Comparison of ENCODE assay signal across 1 cellular context in the genomic region with DNA sequence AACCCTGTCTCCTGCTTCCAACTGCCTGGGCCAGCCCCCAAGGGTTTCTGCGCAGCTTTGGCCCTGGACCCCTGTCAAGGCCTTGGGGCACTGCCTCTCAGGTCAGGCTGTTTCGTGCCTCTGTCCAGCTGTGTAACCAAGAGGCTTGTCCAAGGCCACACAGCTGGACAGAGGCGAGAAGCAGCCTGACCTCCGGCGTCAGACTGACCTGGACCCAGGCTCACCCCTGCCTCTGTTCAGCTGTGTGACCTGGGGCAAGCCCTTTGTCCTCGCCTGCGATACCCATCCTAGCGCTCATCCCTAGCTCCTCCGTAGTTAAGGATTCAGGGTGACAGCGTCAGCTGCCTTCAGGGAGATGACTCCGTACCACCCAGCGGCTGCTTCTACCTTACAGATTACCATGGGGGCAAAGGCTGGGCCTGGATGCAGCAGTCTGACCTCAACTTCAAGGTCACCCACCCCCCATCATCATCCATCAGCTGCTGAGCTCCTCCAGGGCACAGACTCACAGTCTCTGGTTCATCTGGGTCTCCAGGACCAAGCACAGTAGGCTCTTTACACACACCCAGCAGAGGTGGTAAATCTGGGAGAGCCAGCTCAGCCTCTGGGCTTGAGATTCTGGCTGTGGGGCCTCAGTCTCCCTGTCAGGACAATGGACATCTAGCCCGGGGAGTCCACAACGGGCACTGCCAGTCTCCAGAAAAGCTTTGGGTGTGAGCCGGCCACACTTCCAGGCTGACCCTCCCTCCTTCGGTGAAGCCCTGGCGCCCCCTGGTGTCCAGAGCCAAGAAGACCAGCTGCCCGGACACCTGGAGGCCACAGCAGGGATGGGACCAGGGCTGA.
A peak's percentile ranks its signal among the peaks of the same experiment; 100 is the strongest.
TF ChIP-seq lines count a peak whose summit lies in the region.

No MANE protein-coding gene starts in this region.

TF ChIP-seq in HepG2, 621 proteins besides CTCF, POLR2A, EP300 and RAD21 (continues in another document):
- 0 out of 2 replicates have a peak, but pooled peaks have one; percentile 34 for TF ChIP-seq CHD4 (IDR thresholded peaks at IDR 0.05; ENCODE audit: borderline replicate concordance, low read length)
- TF ChIP-seq NR2F6 (IDR thresholded peaks at IDR 0.05), result no peak
- peak; percentile 46; the same call in 1 of the 2 replicates for TF ChIP-seq NR2F6 (CRISPR knock-in tag; IDR thresholded peaks at IDR 0.05)
- TF ChIP-seq MIER2 (CRISPR knock-in tag; IDR thresholded peaks at IDR 0.05), result 0 out of 2 replicates have a peak, but pooled peaks have one; percentile 52
- no peak for TF ChIP-seq MEF2D (CRISPR knock-in tag; IDR thresholded peaks at IDR 0.05)
- TF ChIP-seq ZNF430 (CRISPR knock-in tag; IDR thresholded peaks at IDR 0.05), result 0 out of 2 replicates have a peak, but pooled peaks have one; percentile 27
- TF ChIP-seq SOX13 (IDR thresholded peaks at IDR 0.05), result no peak
- TF ChIP-seq SOX13 (CRISPR knock-in tag; conservative IDR thresholded peaks at IDR 0.05 in 1 of 2, IDR thresholded peaks at IDR 0.05 in 1 of 2), result peak in 1 of 2 experiments; percentile 16; a peak in 1 of 4 replicates
- TF ChIP-seq, protein P1, sequence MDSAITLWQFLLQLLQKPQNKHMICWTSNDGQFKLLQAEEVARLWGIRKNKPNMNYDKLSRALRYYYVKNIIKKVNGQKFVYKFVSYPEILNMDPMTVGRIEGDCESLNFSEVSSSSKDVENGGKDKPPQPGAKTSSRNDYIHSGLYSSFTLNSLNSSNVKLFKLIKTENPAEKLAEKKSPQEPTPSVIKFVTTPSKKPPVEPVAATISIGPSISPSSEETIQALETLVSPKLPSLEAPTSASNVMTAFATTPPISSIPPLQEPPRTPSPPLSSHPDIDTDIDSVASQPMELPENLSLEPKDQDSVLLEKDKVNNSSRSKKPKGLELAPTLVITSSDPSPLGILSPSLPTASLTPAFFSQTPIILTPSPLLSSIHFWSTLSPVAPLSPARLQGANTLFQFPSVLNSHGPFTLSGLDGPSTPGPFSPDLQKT (CRISPR knock-in tag; IDR thresholded peaks at IDR 0.05; ENCODE audit: borderline replicate concordance), result no peak
- 0 out of 2 replicates have a peak, but pooled peaks have one; percentile 28 for TF ChIP-seq ZBTB38 (CRISPR knock-in tag; IDR thresholded peaks at IDR 0.05)
- TF ChIP-seq HCFC1 (IDR thresholded peaks at IDR 0.05; ENCODE audit: low read depth, low read length), result no peak
- 0 out of 2 replicates have a peak, but pooled peaks have one; percentile 45 for TF ChIP-seq HOXA5 (CRISPR knock-in tag; IDR thresholded peaks at IDR 0.05)
- TF ChIP-seq SALL1 (CRISPR knock-in tag; IDR thresholded peaks at IDR 0.05), result peak; percentile 21; the same call in 1 of the 2 replicates
- no peak for TF ChIP-seq MED8 (CRISPR knock-in tag; IDR thresholded peaks at IDR 0.05; ENCODE audit: insufficient replicate concordance)
- peak; percentile 57; the same call in 1 of the 2 replicates for TF ChIP-seq ZNF331 (CRISPR knock-in tag; IDR thresholded peaks at IDR 0.05)
- TF ChIP-seq SSRP1 (CRISPR knock-in tag; IDR thresholded peaks at IDR 0.05), result no peak
- TF ChIP-seq, protein P2, sequence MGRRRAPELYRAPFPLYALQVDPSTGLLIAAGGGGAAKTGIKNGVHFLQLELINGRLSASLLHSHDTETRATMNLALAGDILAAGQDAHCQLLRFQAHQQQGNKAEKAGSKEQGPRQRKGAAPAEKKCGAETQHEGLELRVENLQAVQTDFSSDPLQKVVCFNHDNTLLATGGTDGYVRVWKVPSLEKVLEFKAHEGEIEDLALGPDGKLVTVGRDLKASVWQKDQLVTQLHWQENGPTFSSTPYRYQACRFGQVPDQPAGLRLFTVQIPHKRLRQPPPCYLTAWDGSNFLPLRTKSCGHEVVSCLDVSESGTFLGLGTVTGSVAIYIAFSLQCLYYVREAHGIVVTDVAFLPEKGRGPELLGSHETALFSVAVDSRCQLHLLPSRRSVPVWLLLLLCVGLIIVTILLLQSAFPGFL (CRISPR knock-in tag; IDR thresholded peaks at IDR 0.05), result no peak
- peak; percentile 76 for TF ChIP-seq XRCC5 (optimal IDR thresholded peaks at IDR 0.05; ENCODE audit: low read length)
- 0 out of 2 replicates have a peak, but pooled peaks have one; percentile 46 for TF ChIP-seq ZBTB7B (CRISPR knock-in tag; IDR thresholded peaks at IDR 0.05)
- TF ChIP-seq ISL2 (CRISPR knock-in tag; IDR thresholded peaks at IDR 0.05), result no peak
- no peak for TF ChIP-seq KLF15 (CRISPR knock-in tag; IDR thresholded peaks at IDR 0.05; ENCODE audit: borderline replicate concordance)
- TF ChIP-seq, protein P3, sequence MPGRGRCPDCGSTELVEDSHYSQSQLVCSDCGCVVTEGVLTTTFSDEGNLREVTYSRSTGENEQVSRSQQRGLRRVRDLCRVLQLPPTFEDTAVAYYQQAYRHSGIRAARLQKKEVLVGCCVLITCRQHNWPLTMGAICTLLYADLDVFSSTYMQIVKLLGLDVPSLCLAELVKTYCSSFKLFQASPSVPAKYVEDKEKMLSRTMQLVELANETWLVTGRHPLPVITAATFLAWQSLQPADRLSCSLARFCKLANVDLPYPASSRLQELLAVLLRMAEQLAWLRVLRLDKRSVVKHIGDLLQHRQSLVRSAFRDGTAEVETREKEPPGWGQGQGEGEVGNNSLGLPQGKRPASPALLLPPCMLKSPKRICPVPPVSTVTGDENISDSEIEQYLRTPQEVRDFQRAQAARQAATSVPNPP (CRISPR knock-in tag; IDR thresholded peaks at IDR 0.05), result no peak
- peak; percentile 53 for TF ChIP-seq HNF4A (CRISPR knock-in tag; IDR thresholded peaks at IDR 0.05)
- TF ChIP-seq IRF2 (CRISPR knock-in tag; IDR thresholded peaks at IDR 0.05), result 0 out of 2 replicates have a peak, but pooled peaks have one; percentile 40
- TF ChIP-seq, protein P4, sequence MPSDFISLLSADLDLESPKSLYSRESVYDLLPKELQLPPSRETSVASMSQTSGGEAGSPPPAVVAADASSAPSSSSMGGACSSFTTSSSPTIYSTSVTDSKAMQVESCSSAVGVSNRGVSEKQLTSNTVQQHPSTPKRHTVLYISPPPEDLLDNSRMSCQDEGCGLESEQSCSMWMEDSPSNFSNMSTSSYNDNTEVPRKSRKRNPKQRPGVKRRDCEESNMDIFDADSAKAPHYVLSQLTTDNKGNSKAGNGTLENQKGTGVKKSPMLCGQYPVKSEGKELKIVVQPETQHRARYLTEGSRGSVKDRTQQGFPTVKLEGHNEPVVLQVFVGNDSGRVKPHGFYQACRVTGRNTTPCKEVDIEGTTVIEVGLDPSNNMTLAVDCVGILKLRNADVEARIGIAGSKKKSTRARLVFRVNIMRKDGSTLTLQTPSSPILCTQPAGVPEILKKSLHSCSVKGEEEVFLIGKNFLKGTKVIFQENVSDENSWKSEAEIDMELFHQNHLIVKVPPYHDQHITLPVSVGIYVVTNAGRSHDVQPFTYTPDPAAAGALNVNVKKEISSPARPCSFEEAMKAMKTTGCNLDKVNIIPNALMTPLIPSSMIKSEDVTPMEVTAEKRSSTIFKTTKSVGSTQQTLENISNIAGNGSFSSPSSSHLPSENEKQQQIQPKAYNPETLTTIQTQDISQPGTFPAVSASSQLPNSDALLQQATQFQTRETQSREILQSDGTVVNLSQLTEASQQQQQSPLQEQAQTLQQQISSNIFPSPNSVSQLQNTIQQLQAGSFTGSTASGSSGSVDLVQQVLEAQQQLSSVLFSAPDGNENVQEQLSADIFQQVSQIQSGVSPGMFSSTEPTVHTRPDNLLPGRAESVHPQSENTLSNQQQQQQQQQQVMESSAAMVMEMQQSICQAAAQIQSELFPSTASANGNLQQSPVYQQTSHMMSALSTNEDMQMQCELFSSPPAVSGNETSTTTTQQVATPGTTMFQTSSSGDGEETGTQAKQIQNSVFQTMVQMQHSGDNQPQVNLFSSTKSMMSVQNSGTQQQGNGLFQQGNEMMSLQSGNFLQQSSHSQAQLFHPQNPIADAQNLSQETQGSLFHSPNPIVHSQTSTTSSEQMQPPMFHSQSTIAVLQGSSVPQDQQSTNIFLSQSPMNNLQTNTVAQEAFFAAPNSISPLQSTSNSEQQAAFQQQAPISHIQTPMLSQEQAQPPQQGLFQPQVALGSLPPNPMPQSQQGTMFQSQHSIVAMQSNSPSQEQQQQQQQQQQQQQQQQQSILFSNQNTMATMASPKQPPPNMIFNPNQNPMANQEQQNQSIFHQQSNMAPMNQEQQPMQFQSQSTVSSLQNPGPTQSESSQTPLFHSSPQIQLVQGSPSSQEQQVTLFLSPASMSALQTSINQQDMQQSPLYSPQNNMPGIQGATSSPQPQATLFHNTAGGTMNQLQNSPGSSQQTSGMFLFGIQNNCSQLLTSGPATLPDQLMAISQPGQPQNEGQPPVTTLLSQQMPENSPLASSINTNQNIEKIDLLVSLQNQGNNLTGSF (CRISPR knock-in tag; IDR thresholded peaks at IDR 0.05), result no peak
- TF ChIP-seq, protein P5, sequence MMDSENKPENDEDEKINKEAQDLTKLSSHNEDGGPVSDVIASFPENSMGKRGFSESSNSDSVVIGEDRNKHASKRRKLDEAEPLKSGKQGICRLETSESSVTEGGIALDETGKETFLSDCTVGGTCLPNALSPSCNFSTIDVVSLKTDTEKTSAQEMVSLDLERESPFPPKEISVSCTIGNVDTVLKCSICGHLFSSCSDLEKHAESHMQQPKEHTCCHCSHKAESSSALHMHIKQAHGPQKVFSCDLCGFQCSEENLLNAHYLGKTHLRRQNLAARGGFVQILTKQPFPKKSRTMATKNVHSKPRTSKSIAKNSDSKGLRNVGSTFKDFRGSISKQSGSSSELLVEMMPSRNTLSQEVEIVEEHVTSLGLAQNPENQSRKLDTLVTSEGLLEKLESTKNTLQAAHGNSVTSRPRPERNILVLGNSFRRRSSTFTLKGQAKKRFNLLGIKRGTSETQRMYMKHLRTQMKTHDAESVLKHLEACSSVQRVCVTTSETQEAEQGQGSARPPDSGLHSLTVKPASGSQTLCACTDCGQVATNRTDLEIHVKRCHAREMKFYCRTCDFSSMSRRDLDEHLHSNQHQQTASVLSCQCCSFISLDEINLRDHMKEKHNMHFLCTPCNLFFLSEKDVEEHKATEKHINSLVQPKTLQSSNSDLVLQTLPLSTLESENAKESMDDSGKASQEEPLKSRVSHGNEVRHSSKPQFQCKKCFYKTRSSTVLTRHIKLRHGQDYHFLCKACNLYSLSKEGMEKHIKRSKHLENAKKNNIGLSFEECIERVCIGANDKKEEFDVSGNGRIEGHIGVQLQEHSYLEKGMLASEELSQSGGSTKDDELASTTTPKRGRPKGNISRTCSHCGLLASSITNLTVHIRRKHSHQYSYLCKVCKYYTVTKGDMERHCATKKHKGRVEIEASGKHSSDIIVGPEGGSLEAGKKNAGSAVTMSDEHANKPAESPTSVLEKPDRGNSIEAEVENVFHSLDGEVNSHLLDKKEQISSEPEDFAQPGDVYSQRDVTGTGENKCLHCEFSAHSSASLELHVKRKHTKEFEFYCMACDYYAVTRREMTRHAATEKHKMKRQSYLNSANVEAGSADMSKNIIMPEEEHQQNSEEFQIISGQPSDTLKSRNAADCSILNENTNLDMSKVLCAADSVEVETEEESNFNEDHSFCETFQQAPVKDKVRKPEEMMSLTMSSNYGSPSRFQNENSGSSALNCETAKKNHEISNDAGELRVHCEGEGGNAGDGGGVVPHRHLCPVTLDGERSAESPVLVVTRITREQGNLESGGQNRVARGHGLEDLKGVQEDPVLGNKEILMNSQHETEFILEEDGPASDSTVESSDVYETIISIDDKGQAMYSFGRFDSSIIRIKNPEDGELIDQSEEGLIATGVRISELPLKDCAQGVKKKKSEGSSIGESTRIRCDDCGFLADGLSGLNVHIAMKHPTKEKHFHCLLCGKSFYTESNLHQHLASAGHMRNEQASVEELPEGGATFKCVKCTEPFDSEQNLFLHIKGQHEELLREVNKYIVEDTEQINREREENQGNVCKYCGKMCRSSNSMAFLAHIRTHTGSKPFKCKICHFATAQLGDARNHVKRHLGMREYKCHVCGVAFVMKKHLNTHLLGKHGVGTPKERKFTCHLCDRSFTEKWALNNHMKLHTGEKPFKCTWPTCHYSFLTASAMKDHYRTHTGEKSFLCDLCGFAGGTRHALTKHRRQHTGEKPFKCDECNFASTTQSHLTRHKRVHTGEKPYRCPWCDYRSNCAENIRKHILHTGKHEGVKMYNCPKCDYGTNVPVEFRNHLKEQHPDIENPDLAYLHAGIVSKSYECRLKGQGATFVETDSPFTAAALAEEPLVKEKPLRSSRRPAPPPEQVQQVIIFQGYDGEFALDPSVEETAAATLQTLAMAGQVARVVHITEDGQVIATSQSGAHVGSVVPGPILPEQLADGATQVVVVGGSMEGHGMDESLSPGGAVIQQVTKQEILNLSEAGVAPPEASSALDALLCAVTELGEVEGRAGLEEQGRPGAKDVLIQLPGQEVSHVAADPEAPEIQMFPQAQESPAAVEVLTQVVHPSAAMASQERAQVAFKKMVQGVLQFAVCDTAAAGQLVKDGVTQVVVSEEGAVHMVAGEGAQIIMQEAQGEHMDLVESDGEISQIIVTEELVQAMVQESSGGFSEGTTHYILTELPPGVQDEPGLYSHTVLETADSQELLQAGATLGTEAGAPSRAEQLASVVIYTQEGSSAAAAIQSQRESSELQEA (CRISPR knock-in tag; IDR thresholded peaks at IDR 0.05; ENCODE audit: not compliant biosample characterization), result peak; percentile 39
- TF ChIP-seq, protein P6, sequence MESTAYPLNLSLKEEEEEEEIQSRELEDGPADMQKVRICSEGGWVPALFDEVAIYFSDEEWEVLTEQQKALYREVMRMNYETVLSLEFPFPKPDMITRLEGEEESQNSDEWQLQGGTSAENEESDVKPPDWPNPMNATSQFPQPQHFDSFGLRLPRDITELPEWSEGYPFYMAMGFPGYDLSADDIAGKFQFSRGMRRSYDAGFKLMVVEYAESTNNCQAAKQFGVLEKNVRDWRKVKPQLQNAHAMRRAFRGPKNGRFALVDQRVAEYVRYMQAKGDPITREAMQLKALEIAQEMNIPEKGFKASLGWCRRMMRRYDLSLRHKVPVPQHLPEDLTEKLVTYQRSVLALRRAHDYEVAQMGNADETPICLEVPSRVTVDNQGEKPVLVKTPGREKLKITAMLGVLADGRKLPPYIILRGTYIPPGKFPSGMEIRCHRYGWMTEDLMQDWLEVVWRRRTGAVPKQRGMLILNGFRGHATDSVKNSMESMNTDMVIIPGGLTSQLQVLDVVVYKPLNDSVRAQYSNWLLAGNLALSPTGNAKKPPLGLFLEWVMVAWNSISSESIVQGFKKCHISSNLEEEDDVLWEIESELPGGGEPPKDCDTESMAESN (CRISPR knock-in tag; conservative IDR thresholded peaks at IDR 0.05), result 0 out of 2 replicates have a peak, but pooled peaks have one; percentile 27
- TF ChIP-seq, protein P7, sequence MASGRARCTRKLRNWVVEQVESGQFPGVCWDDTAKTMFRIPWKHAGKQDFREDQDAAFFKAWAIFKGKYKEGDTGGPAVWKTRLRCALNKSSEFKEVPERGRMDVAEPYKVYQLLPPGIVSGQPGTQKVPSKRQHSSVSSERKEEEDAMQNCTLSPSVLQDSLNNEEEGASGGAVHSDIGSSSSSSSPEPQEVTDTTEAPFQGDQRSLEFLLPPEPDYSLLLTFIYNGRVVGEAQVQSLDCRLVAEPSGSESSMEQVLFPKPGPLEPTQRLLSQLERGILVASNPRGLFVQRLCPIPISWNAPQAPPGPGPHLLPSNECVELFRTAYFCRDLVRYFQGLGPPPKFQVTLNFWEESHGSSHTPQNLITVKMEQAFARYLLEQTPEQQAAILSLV (CRISPR knock-in tag; IDR thresholded peaks at IDR 0.05; ENCODE audit: borderline replicate concordance), result peak; percentile 34; the same call in 1 of the 2 replicates
- 0 out of 2 replicates have a peak, but pooled peaks have one; percentile 52 for TF ChIP-seq ZNF776 (CRISPR knock-in tag; IDR thresholded peaks at IDR 0.05)
- TF ChIP-seq THAP11 (CRISPR knock-in tag; IDR thresholded peaks at IDR 0.05), result peak; percentile 83
- no peak for TF ChIP-seq ELF4 (CRISPR knock-in tag; IDR thresholded peaks at IDR 0.05; ENCODE audit: borderline replicate concordance)
- 0 out of 2 replicates have a peak, but pooled peaks have one; percentile 39 for TF ChIP-seq MIXL1 (CRISPR knock-in tag; IDR thresholded peaks at IDR 0.05)
- TF ChIP-seq NR2C2 (CRISPR knock-in tag; IDR thresholded peaks at IDR 0.05; ENCODE audit: borderline replicate concordance), result no peak
- peak; percentile 37; the same call in 1 of the 2 replicates for TF ChIP-seq GABPB1 (CRISPR knock-in tag; IDR thresholded peaks at IDR 0.05)
